ENCODE assay signal across 30 cellular contexts in genomic region chr6:139987091-139987490, GRCh38.
"Had no signal": no experiment of that assay in that cellular context is flagged by ENCODE, and none has a peak within 500 bp of the region (broad histone marks: within the 10 kb centered on the region; RNA-seq: fewer than 3 reads in every experiment).

No MANE protein-coding gene starts in this region.

- H3K27ac ChIP-seq: body of pancreas, epithelial cell of prostate, esophagus squamous epithelium, gastroesophageal sphincter, heart right ventricle had no signal

- H3K27me3 Mint-ChIP-seq: activated naive CD4-positive, alpha-beta T cell treated with anti-CD3 and anti-CD28 coated beads, Interleukin-2, amount 10 ng/mL, durations not matched to agents 7 days and 5 days had no signal

- FAIRE-seq: endometrium, endothelial cell of umbilical vein had no signal

- H3K4me1 Mint-ChIP-seq: activated CD4-positive, alpha-beta T cell treated with anti-CD3 and anti-CD28 coated beads, Interleukin-2, amount 10 ng/mL, durations not matched to agents 24 days and 14 days; activated CD8-positive, alpha-beta memory T cell treated with anti-CD3 and anti-CD28 coated beads, Interleukin-2, amount 10 ng/mL, durations not matched to agents 7 days and 5 days; activated naive CD4-positive, alpha-beta T cell treated with anti-CD3 and anti-CD28 coated beads, Interleukin-2, amount 10 ng/mL, durations not matched to agents 7 days and 5 days; activated naive CD8-positive, alpha-beta T cell treated with anti-CD3 and anti-CD28 coated beads, Interleukin-2, amount 10 ng/mL, durations not matched to agents 7 days and 5 days had no signal

- H3K36me3 ChIP-seq: esophagus squamous epithelium, gastroesophageal sphincter, heart right ventricle had no signal

- H3K4me3 Mint-ChIP-seq: activated CD4-positive, alpha-beta memory T cell treated with anti-CD3 and anti-CD28 coated beads for 36 hours; activated CD4-positive, alpha-beta T cell treated with anti-CD3 and anti-CD28 coated beads for 36 hours; activated CD4-positive, alpha-beta T cell treated with anti-CD3 and anti-CD28 coated beads, Interleukin-2, amount 10 ng/mL, durations not matched to agents 24 days and 14 days; activated CD8-positive, alpha-beta memory T cell treated with anti-CD3 and anti-CD28 coated beads, Interleukin-2, amount 10 ng/mL, durations not matched to agents 7 days and 5 days; activated CD8-positive, alpha-beta T cell treated with anti-CD3 and anti-CD28 coated beads, Interleukin-2, amount 10 ng/mL, durations not matched to agents 7 days and 5 days; activated naive CD4-positive, alpha-beta T cell treated with anti-CD3 and anti-CD28 coated beads, Interleukin-2, amount 10 ng/mL, durations not matched to agents 7 days and 5 days; activated naive CD8-positive, alpha-beta T cell treated with anti-CD3 and anti-CD28 coated beads, Interleukin-2, amount 10 ng/mL, durations not matched to agents 7 days and 5 days; activated T-helper 1 cell treated with anti-CD3 and anti-CD28 coated beads, Interleukin-12 subunit alpha, Interleukin-12 subunit beta, Interleukin-2, Interleukin-4 antibody, amounts not matched to agents 30 ng/mL and 10 ng/mL and 1 ng/mL, durations not matched to agents 14 hours and 24 hours and 36 hours had no signal

- H3K4me3 ChIP-seq: body of pancreas, esophagus squamous epithelium, gastroesophageal sphincter, heart right ventricle had no signal

- ATAC-seq: activated CD4-positive, alpha-beta T cell treated with anti-CD3 and anti-CD28 coated beads for 36 hours; activated CD8-positive, alpha-beta memory T cell treated with anti-CD3 and anti-CD28 coated beads, Interleukin-2, amount 10 ng/mL, durations not matched to agents 7 days and 5 days; activated CD8-positive, alpha-beta T cell treated with anti-CD3 and anti-CD28 coated beads, Interleukin-2, amount 10 ng/mL, durations not matched to agents 7 days and 5 days; activated naive CD4-positive, alpha-beta T cell treated with anti-CD3 and anti-CD28 coated beads, Interleukin-2, amount 50 U/mL, for 72 hours; body of pancreas; gastroesophageal sphincter; heart right ventricle had no signal

- DNase-seq: activated CD4-positive, alpha-beta memory T cell treated with anti-CD3 and anti-CD28 coated beads for 36 hours; activated CD4-positive, alpha-beta T cell treated with anti-CD3 and anti-CD28 coated beads for 36 hours; activated CD4-positive, alpha-beta T cell treated with anti-CD3 and anti-CD28 coated beads, Interleukin-2, amount 10 ng/mL, durations not matched to agents 24 days and 14 days; activated CD4-positive, CD25-positive, alpha-beta regulatory T cell; activated CD4-positive, CD25-positive, alpha-beta regulatory T cell treated with anti-CD3 and anti-CD28 coated beads, Interleukin-2, amount 50 U/mL, for 72 hours; activated CD8-positive, alpha-beta memory T cell treated with anti-CD3 and anti-CD28 coated beads, Interleukin-2, amount 10 ng/mL, durations not matched to agents 7 days and 5 days; activated CD8-positive, alpha-beta memory T cell treated with anti-CD3 and anti-CD28 coated beads, Interleukin-2, amount 50 U/mL, for 4 hours; activated CD8-positive, alpha-beta T cell treated with anti-CD3 and anti-CD28 coated beads, Interleukin-2, amount 10 ng/mL, durations not matched to agents 7 days and 5 days; activated gamma-delta T cell; activated naive CD4-positive, alpha-beta T cell; activated naive CD4-positive, alpha-beta T cell treated with anti-CD3 and anti-CD28 coated beads, Interleukin-2, amount 10 ng/mL, durations not matched to agents 7 days and 5 days; activated naive CD8-positive, alpha-beta T cell treated with anti-CD3 and anti-CD28 coated beads, Interleukin-2, amount 10 ng/mL, durations not matched to agents 7 days and 5 days; activated T-cell treated with anti-CD3 and anti-CD28 coated beads, Interleukin-2, amount 50 U/mL, for 1 hour; activated T-cell treated with anti-CD3 and anti-CD28 coated beads, Interleukin-2, amount 50 U/mL, for 48 hours; anterior cingulate cortex; body of pancreas; caudate nucleus; cortex of kidney; dermis blood vessel endothelial cell; effector CD8-positive, alpha-beta T cell; esophagus squamous epithelium; foreskin melanocyte; heart right ventricle; T-helper 2 cell had no signal

- H3K27me3 ChIP-seq: body of pancreas, esophagus squamous epithelium, gastroesophageal sphincter, heart right ventricle had no signal

- H3K9me3 ChIP-seq: body of pancreas, esophagus squamous epithelium, gastroesophageal sphincter, heart right ventricle had no signal

- H3K27ac Mint-ChIP-seq: activated CD4-positive, alpha-beta memory T cell treated with anti-CD3 and anti-CD28 coated beads for 36 hours; activated CD4-positive, alpha-beta T cell treated with anti-CD3 and anti-CD28 coated beads for 36 hours; activated CD4-positive, alpha-beta T cell treated with anti-CD3 and anti-CD28 coated beads, Interleukin-2, amount 10 ng/mL, durations not matched to agents 24 days and 14 days; activated CD8-positive, alpha-beta memory T cell treated with anti-CD3 and anti-CD28 coated beads, Interleukin-2, amount 10 ng/mL, durations not matched to agents 7 days and 5 days; activated CD8-positive, alpha-beta T cell treated with anti-CD3 and anti-CD28 coated beads, Interleukin-2, amount 10 ng/mL, durations not matched to agents 7 days and 5 days; activated naive CD4-positive, alpha-beta T cell treated with anti-CD3 and anti-CD28 coated beads, Interleukin-2, amount 10 ng/mL, durations not matched to agents 7 days and 5 days; activated naive CD4-positive, alpha-beta T cell treated with anti-CD3 and anti-CD28 coated beads, Interleukin-2, amount 50 U/mL, for 72 hours; activated naive CD8-positive, alpha-beta T cell treated with anti-CD3 and anti-CD28 coated beads, Interleukin-2, amount 10 ng/mL, durations not matched to agents 7 days and 5 days; activated T-helper 1 cell treated with anti-CD3 and anti-CD28 coated beads, Interleukin-12 subunit alpha, Interleukin-12 subunit beta, Interleukin-2, Interleukin-4 antibody, amounts not matched to agents 30 ng/mL and 10 ng/mL and 1 ng/mL, durations not matched to agents 14 hours and 24 hours and 36 hours had no signal

- H3K9me3 Mint-ChIP-seq: activated CD4-positive, alpha-beta memory T cell treated with anti-CD3 and anti-CD28 coated beads for 36 hours; activated CD4-positive, alpha-beta T cell treated with anti-CD3 and anti-CD28 coated beads, Interleukin-2, amount 10 ng/mL, durations not matched to agents 24 days and 14 days; activated naive CD4-positive, alpha-beta T cell treated with anti-CD3 and anti-CD28 coated beads, Interleukin-2, amount 10 ng/mL, durations not matched to agents 7 days and 5 days; activated naive CD4-positive, alpha-beta T cell treated with anti-CD3 and anti-CD28 coated beads, Interleukin-2, amount 50 U/mL, for 72 hours; activated naive CD8-positive, alpha-beta T cell treated with anti-CD3 and anti-CD28 coated beads, Interleukin-2, amount 10 ng/mL, durations not matched to agents 7 days and 5 days; activated T-helper 1 cell treated with anti-CD3 and anti-CD28 coated beads, Interleukin-12 subunit alpha, Interleukin-12 subunit beta, Interleukin-2, Interleukin-4 antibody, amounts not matched to agents 30 ng/mL and 10 ng/mL and 1 ng/mL, durations not matched to agents 14 hours and 24 hours and 36 hours had no signal

- H3K36me3 Mint-ChIP-seq: activated CD4-positive, alpha-beta memory T cell treated with anti-CD3 and anti-CD28 coated beads for 36 hours; activated CD8-positive, alpha-beta memory T cell treated with anti-CD3 and anti-CD28 coated beads, Interleukin-2, amount 10 ng/mL, durations not matched to agents 7 days and 5 days; activated naive CD4-positive, alpha-beta T cell treated with anti-CD3 and anti-CD28 coated beads, Interleukin-2, amount 10 ng/mL, durations not matched to agents 7 days and 5 days; activated naive CD4-positive, alpha-beta T cell treated with anti-CD3 and anti-CD28 coated beads, Interleukin-2, amount 50 U/mL, for 72 hours; activated naive CD8-positive, alpha-beta T cell treated with anti-CD3 and anti-CD28 coated beads, Interleukin-2, amount 10 ng/mL, durations not matched to agents 7 days and 5 days had no signal
